ENCODE assay signal across 1 cellular context in genomic region chr22:21687685-21688259, GRCh38.
TF ChIP-seq lines count a peak whose summit lies in the region.

No MANE protein-coding gene starts in this region.

TF ChIP-seq in K562, 482 proteins besides CTCF, POLR2A, EP300 and RAD21 (continued from another document):
- TF ChIP-seq RNF219 (CRISPR knock-in tag; IDR thresholded peaks at IDR 0.05) = no peak
- no peak for TF ChIP-seq PTBP1 (IDR thresholded peaks at IDR 0.05; ENCODE audit: low read depth, low read length)
- 0 out of 2 replicates have a peak, but pooled peaks have one; percentile 18 for TF ChIP-seq ZBTB26 (CRISPR knock-in tag; IDR thresholded peaks at IDR 0.05)
- peak; percentile 53; the same call in 1 of the 2 replicates for TF ChIP-seq ZNF707 (CRISPR knock-in tag; conservative IDR thresholded peaks at IDR 0.05)
- TF ChIP-seq, protein P1, sequence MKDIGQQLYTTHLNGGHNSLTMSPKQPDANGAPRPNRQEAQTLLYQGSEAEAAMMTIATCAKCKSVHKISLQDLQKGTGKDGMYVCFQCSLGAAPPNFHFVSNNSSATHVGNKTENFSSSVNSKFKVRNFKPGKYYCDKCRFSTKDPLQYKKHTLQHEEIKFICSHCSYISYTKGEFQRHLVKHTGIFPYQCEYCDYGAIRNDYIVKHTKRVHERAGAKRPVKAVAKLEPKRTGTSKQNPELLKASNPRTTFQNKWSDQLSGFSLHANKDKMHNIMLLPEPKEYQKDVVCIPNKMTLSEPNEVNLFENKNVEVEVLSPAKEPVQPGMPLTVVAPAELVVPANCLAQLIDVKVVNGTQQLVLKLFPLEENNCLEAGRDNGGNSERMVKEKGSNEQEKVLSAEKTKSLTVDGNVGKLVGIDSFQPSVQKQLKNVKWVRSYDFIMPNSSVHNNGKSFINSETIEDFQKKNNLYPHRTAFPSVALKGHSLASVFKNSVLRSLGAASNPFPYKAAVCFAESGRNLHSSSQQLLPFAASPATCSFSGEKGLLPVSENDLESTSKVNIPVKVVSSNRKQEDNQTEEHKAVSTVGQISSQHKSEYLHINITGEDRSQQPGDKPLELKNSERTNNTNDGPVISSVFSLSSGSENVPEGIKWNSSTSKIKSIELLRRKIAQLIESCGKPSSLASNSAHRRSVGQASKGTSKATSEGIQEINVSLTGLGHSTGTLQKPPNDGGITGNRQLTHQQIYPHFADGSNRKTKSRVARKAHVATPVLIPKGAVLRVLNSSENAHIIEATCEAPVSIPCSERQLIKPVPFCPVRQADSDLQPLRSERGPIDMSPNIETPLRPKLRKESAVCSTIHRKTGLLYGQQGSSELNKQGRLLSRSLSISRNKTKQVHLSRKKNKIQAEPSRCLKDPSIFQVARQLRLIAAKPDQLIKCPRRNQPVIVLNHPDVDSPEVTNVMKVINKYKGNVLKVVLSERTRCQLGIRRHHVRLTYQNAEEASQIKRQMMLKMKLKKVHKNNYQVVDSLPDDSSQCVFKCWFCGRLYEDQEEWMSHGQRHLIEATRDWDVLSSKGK (CRISPR knock-in tag; IDR thresholded peaks at IDR 0.05) = no peak
- TF ChIP-seq BRCA1 (IDR thresholded peaks at IDR 0.05) = no peak
- TF ChIP-seq BRCA1 (CRISPR knock-in tag; IDR thresholded peaks at IDR 0.05) = 0 out of 2 replicates have a peak, but pooled peaks have one; percentile 36
- TF ChIP-seq ZNF212 (CRISPR knock-in tag; IDR thresholded peaks at IDR 0.05) = 0 out of 2 replicates have a peak, but pooled peaks have one; percentile 36
- peak in 1 of 3 experiments; percentile 36; a peak in 1 of 6 replicates for TF ChIP-seq ZBTB11 (CRISPR knock-in tag; IDR thresholded peaks at IDR 0.05)
- TF ChIP-seq FOXA3 (CRISPR knock-in tag; conservative IDR thresholded peaks at IDR 0.05 in 1 of 2, IDR thresholded peaks at IDR 0.05 in 1 of 2) = 0 out of 4 replicates have a peak, but pooled peaks of 1 of the 2 experiments have one; percentile 15
- peak; percentile 28 for TF ChIP-seq HMGN3 (IDR thresholded peaks at IDR 0.05; ENCODE audit: borderline replicate concordance, extremely low read depth, insufficient read length, low read depth, low read length)
- TF ChIP-seq MYNN (IDR thresholded peaks at IDR 0.05) = no peak
- TF ChIP-seq MYNN (CRISPR knock-in tag; IDR thresholded peaks at IDR 0.05) = no peak
- no peak for TF ChIP-seq CEBPB (tag; IDR thresholded peaks at IDR 0.05)
- TF ChIP-seq ZNF561 (CRISPR knock-in tag; conservative IDR thresholded peaks at IDR 0.05) = 0 out of 2 replicates have a peak, but pooled peaks have one; percentile 6
- 0 out of 2 replicates have a peak, but pooled peaks have one; percentile 38 for TF ChIP-seq ZFX (CRISPR knock-in tag; IDR thresholded peaks at IDR 0.05)
- peak; percentile 40 for TF ChIP-seq POLR2B (IDR thresholded peaks at IDR 0.05; ENCODE audit: low read depth, partially characterized antibody)
- TF ChIP-seq, protein P2, sequence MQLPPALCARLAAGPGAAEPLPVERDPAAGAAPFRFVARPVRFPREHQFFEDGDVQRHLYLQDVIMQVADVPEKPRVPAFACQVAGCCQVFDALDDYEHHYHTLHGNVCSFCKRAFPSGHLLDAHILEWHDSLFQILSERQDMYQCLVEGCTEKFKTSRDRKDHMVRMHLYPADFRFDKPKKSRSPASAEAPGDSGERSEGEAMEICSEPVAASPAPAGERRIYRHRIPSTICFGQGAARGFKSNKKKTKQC (CRISPR knock-in tag; IDR thresholded peaks at IDR 0.05) = 0 out of 2 replicates have a peak, but pooled peaks have one; percentile 18
- 0 out of 2 replicates have a peak, but pooled peaks have one; percentile 71 for TF ChIP-seq ZNF830 (CRISPR knock-in tag; IDR thresholded peaks at IDR 0.05)
